1 cellular context compared by ENCODE assay signal in the genomic region with DNA sequence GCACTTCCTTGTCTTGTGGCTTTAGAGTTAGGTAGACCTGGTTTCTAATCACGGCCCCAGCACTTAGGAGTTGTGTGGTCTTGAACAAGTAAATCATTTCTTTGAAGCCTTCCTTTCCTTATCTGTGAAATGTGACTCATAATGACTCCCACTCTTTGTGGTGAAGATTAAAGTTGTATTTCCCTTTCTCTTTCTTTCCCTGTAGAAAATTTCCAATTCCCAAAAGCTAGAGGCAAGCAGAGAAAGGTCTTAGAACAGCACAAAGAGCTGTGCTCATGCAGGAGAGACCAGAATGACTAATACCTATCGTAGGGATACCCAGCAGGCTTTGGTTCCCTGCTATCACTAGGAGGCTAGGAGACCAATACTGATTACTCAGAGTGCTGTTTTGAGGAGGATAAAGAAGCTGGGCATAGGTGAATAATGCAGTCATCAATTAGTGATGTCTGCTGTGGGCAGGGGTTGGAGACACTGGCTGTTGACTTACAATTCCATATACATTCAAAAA.
TF ChIP-seq lines count a peak whose summit lies in the region.

No MANE protein-coding gene starts in this region.

TF ChIP-seq in GM12878, 131 proteins besides CTCF, POLR2A, EP300 and RAD21 (continued from another document):
- no peak for TF ChIP-seq PAX5 (IDR thresholded peaks at IDR 0.05; ENCODE audit: borderline replicate concordance, low read depth, low read length)
